In genomic region chr1:169460193-169460833, GRCh38 we compare ENCODE assay signal across 1 cellular context.
TF ChIP-seq lines count a peak whose summit lies in the region.

No MANE protein-coding gene starts in this region.

TF ChIP-seq in HepG2, 621 proteins besides CTCF, POLR2A, EP300 and RAD21 (continued from another document and continues in another):
- TF ChIP-seq YEATS4 (CRISPR knock-in tag; IDR thresholded peaks at IDR 0.05; ENCODE audit: borderline replicate concordance) (0 out of 2 replicates have a peak, but pooled peaks have one; percentile 38), MAFF (IDR thresholded peaks at IDR 0.05; ENCODE audit: low read depth, low read length) (no peak), ZNF205 (CRISPR knock-in tag; IDR thresholded peaks at IDR 0.05) (no peak), GPBP1L1 (CRISPR knock-in tag; IDR thresholded peaks at IDR 0.05) (no peak), CREB3 (CRISPR knock-in tag; IDR thresholded peaks at IDR 0.05) (no peak), PHF5A (CRISPR knock-in tag; IDR thresholded peaks at IDR 0.05; ENCODE audit: low read depth, unreplicated experiment) (no peak), KLF15 (CRISPR knock-in tag; IDR thresholded peaks at IDR 0.05; ENCODE audit: borderline replicate concordance) (no peak), ZNF33B (CRISPR knock-in tag; IDR thresholded peaks at IDR 0.05) (no peak), KAT8 (CRISPR knock-in tag; IDR thresholded peaks at IDR 0.05) (no peak), ZNF234 (CRISPR knock-in tag; conservative IDR thresholded peaks at IDR 0.05) (no peak), ZNF850 (CRISPR knock-in tag; conservative IDR thresholded peaks at IDR 0.05) (no peak), KMT2B (CRISPR knock-in tag; IDR thresholded peaks at IDR 0.05) (peak; percentile 34; the same call in 1 of the 2 replicates), TCF7L2 (IDR thresholded peaks at IDR 0.05; ENCODE audit: low read depth, low read length) (no peak), HNRNPLL (IDR thresholded peaks at IDR 0.05; ENCODE audit: low read depth, low read length, poor library complexity, severe bottlenecking) (peak; percentile 71), CENPBD1 (CRISPR knock-in tag; IDR thresholded peaks at IDR 0.05; ENCODE audit: borderline replicate concordance, low read depth) (no peak), ZNF503 (CRISPR knock-in tag; IDR thresholded peaks at IDR 0.05) (no peak), BRD4 (CRISPR knock-in tag; IDR thresholded peaks at IDR 0.05) (peak; percentile 38; the same call in 1 of the 2 replicates), MTF2 (CRISPR knock-in tag; IDR thresholded peaks at IDR 0.05; ENCODE audit: borderline replicate concordance) (no peak), HNF1B (CRISPR knock-in tag; IDR thresholded peaks at IDR 0.05) (peak; percentile 55), ZNF501 (CRISPR knock-in tag; IDR thresholded peaks at IDR 0.05) (peak; percentile 58; the same call in 1 of the 2 replicates), SP5 (CRISPR knock-in tag; IDR thresholded peaks at IDR 0.05; ENCODE audit: borderline replicate concordance, low read depth) (0 out of 2 replicates have a peak, but pooled peaks have one; percentile 20), MAX (IDR thresholded peaks at IDR 0.05) (peak; percentile 40; the same call in 1 of the 2 replicates), ZNF616 (CRISPR knock-in tag; IDR thresholded peaks at IDR 0.05; ENCODE audit: low read depth) (no peak), SUZ12 (IDR thresholded peaks at IDR 0.05; ENCODE audit: low read depth, low read length) (no peak), ARID4A (CRISPR knock-in tag; IDR thresholded peaks at IDR 0.05; ENCODE audit: borderline replicate concordance) (peak; percentile 39; the same call in 1 of the 2 replicates), ZNF263 (CRISPR knock-in tag; IDR thresholded peaks at IDR 0.05) (peak; percentile 44; the same call in 1 of the 2 replicates), JUND (CRISPR knock-in tag; IDR thresholded peaks at IDR 0.05) (no peak), ZSCAN25 (CRISPR knock-in tag; IDR thresholded peaks at IDR 0.05) (peak; percentile 69), FLYWCH1 (CRISPR knock-in tag; IDR thresholded peaks at IDR 0.05) (no peak), ZNF816 (CRISPR knock-in tag; IDR thresholded peaks at IDR 0.05; ENCODE audit: borderline replicate concordance) (no peak), ZNF142 (CRISPR knock-in tag; IDR thresholded peaks at IDR 0.05) (0 out of 2 replicates have a peak, but pooled peaks have one; percentile 53), RFXAP (CRISPR knock-in tag; IDR thresholded peaks at IDR 0.05; ENCODE audit: borderline replicate concordance) (0 out of 2 replicates have a peak, but pooled peaks have one; percentile 37), SMYD3 (CRISPR knock-in tag; IDR thresholded peaks at IDR 0.05) (no peak), ARNT (IDR thresholded peaks at IDR 0.05) (no peak), ZHX2 (IDR thresholded peaks at IDR 0.05; ENCODE audit: low read depth) (no peak), ZHX2 (CRISPR knock-in tag; IDR thresholded peaks at IDR 0.05; ENCODE audit: borderline replicate concordance) (0 out of 2 replicates have a peak, but pooled peaks have one; percentile 49), ZFY (CRISPR knock-in tag; IDR thresholded peaks at IDR 0.05) (peak; percentile 39; the same call in 1 of the 2 replicates)
